In the genomic region with DNA sequence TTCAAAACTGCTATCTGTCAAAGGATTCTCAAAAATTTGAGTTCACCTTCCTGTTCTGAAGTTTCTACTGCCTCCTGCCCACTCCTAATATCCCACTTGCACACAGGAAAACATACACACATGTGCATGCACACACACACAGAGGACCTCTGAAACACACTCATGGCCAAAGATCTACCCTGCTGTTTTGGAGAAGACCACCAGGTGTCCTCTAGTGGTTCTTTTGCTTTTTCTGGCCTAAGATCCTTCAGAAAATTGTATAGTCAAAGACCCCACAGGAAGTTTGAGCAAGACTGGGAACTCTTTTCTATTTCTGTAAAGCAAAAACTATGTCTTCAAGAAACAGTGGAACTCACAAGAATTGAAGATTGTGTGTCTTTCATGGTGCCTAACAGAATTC, we compare ENCODE assay signal across 1 cellular context.
TF ChIP-seq lines count a peak whose summit lies in the region.

No MANE protein-coding gene starts in this region.

TF ChIP-seq in H1, 55 proteins besides CTCF, POLR2A, EP300 and RAD21:
- TF ChIP-seq SUZ12 (IDR thresholded peaks at IDR 0.05; ENCODE audit: low read length) (no peak), CHD1 (IDR thresholded peaks at IDR 0.05; ENCODE audit: low read depth, low read length) (no peak), PHF8 (conservative IDR thresholded peaks at IDR 0.05; ENCODE audit: low read depth, low read length) (no peak), RNF2 (IDR thresholded peaks at IDR 0.05; ENCODE audit: borderline replicate concordance, low read depth, low read length, missing control alignments, poor library complexity, severe bottlenecking) (no peak), TEAD4 (IDR thresholded peaks at IDR 0.05; ENCODE audit: low read depth, low read length) (no peak), TAF7 (optimal IDR thresholded peaks at IDR 0.05; ENCODE audit: borderline replicate concordance, low read depth, low read length) (no peak), SP1 (IDR thresholded peaks at IDR 0.05; ENCODE audit: low read depth, low read length) (no peak), RFX5 (IDR thresholded peaks at IDR 0.05; ENCODE audit: borderline replicate concordance, low read depth, low read length) (no peak), KDM1A (IDR thresholded peaks at IDR 0.05; ENCODE audit: borderline replicate concordance, low read length) (no peak), BCL11A (IDR thresholded peaks at IDR 0.05; ENCODE audit: low read depth in 2 of 2, low read length in 2 of 2) (no peak), NANOG (IDR thresholded peaks at IDR 0.05; ENCODE audit: insufficient read depth, low read depth, low read length, poor library complexity, severe bottlenecking) (no peak)
TF ChIP-seq in H1: peak in this region for 0.
